ENCODE assay signal across 18 cellular contexts in the genomic region with DNA sequence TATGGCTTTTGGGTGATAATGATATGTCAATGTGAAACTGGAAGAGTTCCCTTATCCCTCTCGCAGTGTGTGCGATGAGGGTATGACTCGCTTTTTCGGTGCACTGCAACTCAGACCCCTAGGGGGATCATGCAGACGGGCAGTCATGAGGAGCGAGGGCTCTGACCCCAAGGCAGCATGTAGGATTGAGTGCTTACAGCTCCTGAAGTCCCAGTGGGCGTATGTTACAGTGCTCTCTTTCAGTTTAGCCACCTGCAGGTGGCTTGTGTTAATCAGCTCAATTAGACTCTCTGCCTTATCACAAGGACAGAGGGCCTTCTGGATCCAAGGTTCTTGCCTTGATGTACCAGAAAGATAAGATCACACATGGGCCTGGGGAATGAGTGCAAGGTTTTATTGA.
DNase-seq lines count a peak whose midpoint lies in the region; ATAC-seq and TF ChIP-seq lines count a peak whose summit lies in the region.
"Had no signal": no experiment of that assay in that cellular context is flagged by ENCODE, and none has a peak within 500 bp of the region (broad histone marks: within the 10 kb centered on the region; RNA-seq: fewer than 3 reads in every experiment).

No MANE protein-coding gene starts in this region.

- ATAC-seq in GM21786 (IDR thresholded peaks at IDR 0.05; ENCODE audit: unreplicated experiment) (peak; percentile 48), HG02623 (IDR thresholded peaks at IDR 0.05; ENCODE audit: unreplicated experiment) (no peak)

- H3K9me3 ChIP-seq in MG63, result no peaks in the 10 kb centered on the region

- H3K27me3 ChIP-seq in MG63, result no peaks in the 10 kb centered on the region
- H3K27me3 ChIP-seq: brain microvascular endothelial cell, tibial nerve had no signal

- DNase-seq in NB4 (ENCODE audit: low read depth) (peak; percentile 7), iPS DF 19.7 (ENCODE audit: low read depth, low spot score) (peak; percentile 48), dermis blood vessel endothelial cell (no peak), MG63 (no peak)
- DNase-seq: activated effector memory CD4-positive, alpha-beta T cell treated with Interleukin-2 at 50 U/mL for 16 hours; brain microvascular endothelial cell; CD4-positive, CD25-positive, alpha-beta regulatory T cell; GM23248; immature natural killer cell; Kasumi-1; left ventricle myocardium inferior; NCI-H2107; SHP77; small intestine had no signal

- TF ChIP-seq POLR2A in NB4 (IDR thresholded peaks at IDR 0.05; ENCODE audit: extremely low read depth, insufficient read length), result no peak

- H3K36me3 ChIP-seq in MG63, result no peaks in the 10 kb centered on the region
- H3K36me3 ChIP-seq: brain microvascular endothelial cell, left ventricle myocardium inferior, tibial nerve had no signal

- 0 out of 2 replicates have a peak, but pooled peaks have one; percentile 15 for TF ChIP-seq CTCF in GM12875 (IDR thresholded peaks at IDR 0.05; ENCODE audit: borderline replicate concordance, insufficient read depth, low read depth, low read length)
- no peak for TF ChIP-seq CTCF in NB4 (IDR thresholded peaks at IDR 0.05; ENCODE audit: low read depth, low read length)

- H3K4me3 ChIP-seq in GM12875 (ENCODE audit: low read depth, low read length), result no peak overlapping the region
- H3K4me3 ChIP-seq in NB4 (ENCODE audit: low read depth, low read length), result no peak overlapping the region
- no peak overlapping the region for H3K4me3 ChIP-seq in MG63
- H3K4me3 ChIP-seq: GM23248, left ventricle myocardium inferior, tibial nerve had no signal

Comparison
In these comparisons a context has a peak if more than half of its experiments do, and no peak if none do; other contexts are left out.
1. DNase-seq: peak in NB4 (single experiment) and iPS DF 19.7 (single experiment); none in dermis blood vessel endothelial cell (single experiment) and MG63 (single experiment).